ENCODE assay signal across 21 cellular contexts in the genomic region with DNA sequence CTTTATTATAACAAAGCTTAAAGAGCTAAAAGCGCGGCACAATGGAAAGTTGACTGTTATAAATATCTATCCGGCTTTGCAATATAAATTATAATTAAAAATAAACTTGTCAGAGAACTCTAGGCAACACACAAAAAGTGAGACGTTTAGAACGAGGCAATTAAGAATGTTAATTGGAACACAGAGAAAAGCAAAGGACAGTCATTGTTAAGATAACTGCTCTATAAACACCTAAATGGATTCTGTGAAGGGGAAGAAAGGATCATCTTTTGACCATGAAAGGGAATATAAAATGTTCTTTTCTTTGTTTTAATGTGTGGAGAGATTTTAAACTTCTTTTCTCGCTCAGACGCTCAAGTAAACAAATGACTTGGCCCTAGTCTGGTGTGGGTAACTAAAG. TPM values are rescaled to one million over a fixed set of nuclear protein-coding genes. Genes with fewer than 3 reads are reported as not detected.
"Had no signal": no experiment of that assay in that cellular context is flagged by ENCODE, and none has a peak within 500 bp of the region (broad histone marks: within the 10 kb centered on the region; RNA-seq: fewer than 3 reads in every experiment).

No MANE protein-coding gene starts in this region.

- H3K4me3 ChIP-seq: prostate gland, right atrium auricular region, tibial nerve, uterus had no signal

- H3K9me3 Mint-ChIP-seq: activated CD4-positive, alpha-beta T cell treated with anti-CD3 and anti-CD28 coated beads, Interleukin-2, amount 10 ng/mL, durations not matched to agents 7 days and 5 days; activated naive CD4-positive, alpha-beta T cell treated with anti-CD3 and anti-CD28 coated beads, Interleukin-2, amount 10 ng/mL, durations not matched to agents 7 days and 5 days; activated naive CD8-positive, alpha-beta T cell treated with anti-CD3 and anti-CD28 coated beads, Interleukin-2, amount 50 U/mL, for 24 hours; effector memory CD8-positive, alpha-beta T cell; nephron; stimulated activated naive CD8-positive, alpha-beta T cell treated with anti-CD3 and anti-CD28 coated beads, Interleukin-15, Interleukin-2, amounts not matched to agents 100 ng/mL and 50 ng/mL, for 24 hours had no signal

- ATAC-seq: activated CD4-positive, CD25-positive, alpha-beta regulatory T cell treated with anti-CD3 and anti-CD28 coated beads, Interleukin-2, amount 50 U/mL, for 24 hours; activated naive CD8-positive, alpha-beta T cell treated with anti-CD3 and anti-CD28 coated beads, Interleukin-2, amount 50 U/mL, for 24 hours; effector memory CD8-positive, alpha-beta T cell had no signal

- H3K4me3 Mint-ChIP-seq: activated CD4-positive, alpha-beta T cell treated with anti-CD3 and anti-CD28 coated beads, Interleukin-2, amount 10 ng/mL, durations not matched to agents 7 days and 5 days; activated naive CD4-positive, alpha-beta T cell treated with anti-CD3 and anti-CD28 coated beads, Interleukin-2, amount 10 ng/mL, durations not matched to agents 7 days and 5 days; activated naive CD8-positive, alpha-beta T cell treated with anti-CD3 and anti-CD28 coated beads, Interleukin-2, amount 50 U/mL, for 24 hours; brain; effector memory CD8-positive, alpha-beta T cell; nephron; stimulated activated naive CD8-positive, alpha-beta T cell treated with anti-CD3 and anti-CD28 coated beads, Interleukin-15, Interleukin-2, amounts not matched to agents 100 ng/mL and 50 ng/mL, for 24 hours had no signal

- H3K27ac Mint-ChIP-seq: activated CD4-positive, alpha-beta T cell treated with anti-CD3 and anti-CD28 coated beads, Interleukin-2, amount 10 ng/mL, durations not matched to agents 7 days and 5 days; activated naive CD4-positive, alpha-beta T cell treated with anti-CD3 and anti-CD28 coated beads, Interleukin-2, amount 10 ng/mL, durations not matched to agents 7 days and 5 days; activated naive CD8-positive, alpha-beta T cell treated with anti-CD3 and anti-CD28 coated beads, Interleukin-2, amount 50 U/mL, for 24 hours; brain; effector memory CD8-positive, alpha-beta T cell; nephron; stimulated activated naive CD8-positive, alpha-beta T cell treated with anti-CD3 and anti-CD28 coated beads, Interleukin-15, Interleukin-2, amounts not matched to agents 100 ng/mL and 50 ng/mL, for 24 hours had no signal

- DNase-seq: activated CD4-positive, alpha-beta T cell treated with anti-CD3 and anti-CD28 coated beads, Interleukin-2, amount 10 ng/mL, durations not matched to agents 7 days and 5 days; activated CD8-positive, alpha-beta memory T cell treated with anti-CD3 and anti-CD28 coated beads, Interleukin-2, amount 50 U/mL, for 48 hours; activated effector memory CD4-positive, alpha-beta T cell treated with Interleukin-2 at 50 U/mL for 16 hours; activated naive CD4-positive, alpha-beta T cell treated with anti-CD3 and anti-CD28 coated beads, Interleukin-2, amount 10 ng/mL, durations not matched to agents 7 days and 5 days; activated naive CD8-positive, alpha-beta T cell treated with anti-CD3 and anti-CD28 coated beads, Interleukin-2, amount 50 U/mL, for 24 hours; activated T-cell treated with anti-CD3 and anti-CD28 coated beads, Interleukin-2, amount 50 U/mL, for 48 hours; anterior cingulate cortex; caudate nucleus; effector memory CD8-positive, alpha-beta T cell; hippocampal formation; midbrain; stimulated activated CD4-positive, alpha-beta T cell treated with anti-CD3 and anti-CD28 coated beads, Interleukin-15, amount 100 ng/mL, for 24 hours; stimulated activated CD4-positive, alpha-beta T cell treated with anti-CD3 and anti-CD28 coated beads, Interleukin-2, amount 100 ng/mL, for 48 hours; uterus had no signal

- H3K4me1 Mint-ChIP-seq: activated CD4-positive, alpha-beta T cell treated with anti-CD3 and anti-CD28 coated beads, Interleukin-2, amount 10 ng/mL, durations not matched to agents 7 days and 5 days; activated naive CD4-positive, alpha-beta T cell treated with anti-CD3 and anti-CD28 coated beads, Interleukin-2, amount 10 ng/mL, durations not matched to agents 7 days and 5 days; activated naive CD8-positive, alpha-beta T cell treated with anti-CD3 and anti-CD28 coated beads, Interleukin-2, amount 50 U/mL, for 24 hours; nephron had no signal

- H3K36me3 Mint-ChIP-seq: activated naive CD4-positive, alpha-beta T cell treated with anti-CD3 and anti-CD28 coated beads, Interleukin-2, amount 10 ng/mL, durations not matched to agents 7 days and 5 days; brain had no signal

RNA-seq across cellular contexts. Expression of a gene that starts 9.2 kb away (rescaled TPM):
- total RNA-seq: right atrium auricular region had no signal
